ENCODE assay signal across 8 cellular contexts in genomic region chr11:67505605-67506396, GRCh38. TPM values are rescaled to one million over a fixed set of nuclear protein-coding genes. Genes with fewer than 3 reads are reported as not detected.
A peak's percentile ranks its signal among the peaks of the same experiment; 100 is the strongest.
DNase-seq lines count a peak whose midpoint lies in the region; ATAC-seq and TF ChIP-seq lines count a peak whose summit lies in the region.

No MANE protein-coding gene starts in this region.

- no peaks in the 10 kb centered on the region for H3K9me3 ChIP-seq in adrenal gland (replicated peaks in 1 of 3)
- no peaks in the 10 kb centered on the region for H3K9me3 ChIP-seq in heart left ventricle
- no peaks in the 10 kb centered on the region for H3K9me3 ChIP-seq in transverse colon

- H3K4me3 ChIP-seq in ACC112 (ENCODE audit: low read depth, low read length) (peak overlapping the region; percentile 98), adrenal gland (peak overlapping the region in 1 of 4 donors; percentile 83), heart left ventricle (peak overlapping the region; percentile 53 to 89 (median 78)), transverse colon (peak overlapping the region in 3 of 4 donors; percentile 65 to 82 (median 81))

- no peak for TF ChIP-seq EP300 in transverse colon (IDR thresholded peaks at IDR 0.05; ENCODE audit: low read depth)

- peak overlapping the region; percentile 94 to 95 for H3K27ac Mint-ChIP-seq in T-cell

- peak in 1 of 2 donors; percentile 88 for TF ChIP-seq POLR2A in adrenal gland (IDR thresholded peaks at IDR 0.05)
- peak in 1 of 2 donors; percentile 69 for TF ChIP-seq POLR2A in heart left ventricle (IDR thresholded peaks at IDR 0.05)
- peak; percentile 84 for TF ChIP-seq POLR2A in transverse colon (IDR thresholded peaks at IDR 0.05)

- H3K79me2 ChIP-seq in ACC112 (ENCODE audit: control insufficient read depth, insufficient read depth, low read length, unreplicated experiment): peaks cover 9% of the 10 kb centered on the region

- POLR2A ChIA-PET in T-cell (lab: Charles Lee): interaction anchor here in 1 of 2 donors (0.9 kb wide), 1 partner anchor 114 kb away, joined by 3 read pairs; the partner anchor contains the start of gene RAD9A

- ATAC-seq in GM19035 (IDR thresholded peaks at IDR 0.05; ENCODE audit: unreplicated experiment) (peak; percentile 18), T-cell (replicated peaks in 1 of 4) (peak; percentile 36 to 52 (median 40)), heart left ventricle (peak; percentile 70 to 75 (median 72))

- H3K36me3 Mint-ChIP-seq in T-cell: peaks cover 12% of the 10 kb centered on the region

- H2AFZ ChIP-seq in ACC112 (ENCODE audit: low read length, unreplicated experiment): no peak overlapping the region

- no peaks in the 10 kb centered on the region for H3K9me3 Mint-ChIP-seq in T-cell

- H3K27ac ChIP-seq in ACC112 (ENCODE audit: low read depth, low read length): peak overlapping the region; percentile 81
- peak overlapping the region; percentile 89 to 99 (median 98) for H3K27ac ChIP-seq in adrenal gland
- peak overlapping the region; percentile 75 to 100 (median 98) for H3K27ac ChIP-seq in heart left ventricle
- H3K27ac ChIP-seq in transverse colon: peak overlapping the region; percentile 98 to 100 (median 98)

- H3K4me1 ChIP-seq in ACC112 (ENCODE audit: control insufficient read depth, insufficient read depth, low read length, unreplicated experiment): peaks cover 25% of the 10 kb centered on the region
- peaks cover 27 to 43% of the 10 kb centered on the region in 2 donors for H3K4me1 ChIP-seq in adrenal gland (replicated peaks in 1 of 2)
- H3K4me1 ChIP-seq in heart left ventricle: peaks cover 10 to 53% (median 36%) of the 10 kb centered on the region in 12 donors
- H3K4me1 ChIP-seq in transverse colon: peaks cover 26 to 51% (median 39%) of the 10 kb centered on the region in 4 donors

- TF ChIP-seq CTCF in adrenal gland (IDR thresholded peaks at IDR 0.05) (peak; percentile 92 to 99 (median 97)), heart left ventricle (IDR thresholded peaks at IDR 0.05) (peak; percentile 96 to 99 (median 98)), transverse colon (IDR thresholded peaks at IDR 0.05) (peak; percentile 95 to 99 (median 98))

- peak; percentile 79 to 90 (median 80) for DNase-seq in NCI-H1417 (lab: John Stamatoyannopoulos, UW)
- peak; percentile 71 to 91 (median 85) for DNase-seq in T-cell
- peak; percentile 95 to 99 (median 98) for DNase-seq in adrenal gland
- peak; percentile 89 to 96 (median 94) for DNase-seq in heart left ventricle
- peak; percentile 66 to 97 (median 82) for DNase-seq in posterior cingulate gyrus
- DNase-seq in transverse colon: peak; percentile 95

- CTCF ChIA-PET in T-cell (lab: Charles Lee): interaction anchor here in 1 of 2 donors (0.6 to 0.7 kb wide), 3 partner anchors 23 to 673 kb away, joined by 3 to 4 read pairs (median 3); partner anchors contain the start of genes AIP and PTPRCAP

- H3K36me3 ChIP-seq in ACC112 (ENCODE audit: insufficient read depth, low read length) (no peaks in the 10 kb centered on the region), adrenal gland (replicated peaks in 1 of 2) (no peaks in the 10 kb centered on the region), heart left ventricle (peaks cover 0 to 28% (median 16%) of the 10 kb centered on the region in 9 donors), transverse colon (no peaks in the 10 kb centered on the region)

- peaks cover 44 to 54% (median 49%) of the 10 kb centered on the region in 3 donors for H3K4me1 Mint-ChIP-seq in T-cell

- peak overlapping the region; percentile 84 to 94 (median 87) for H3K4me3 Mint-ChIP-seq in T-cell

- whole genome bisulfite sequencing in adrenal gland, 4 donors: 4 to 7% (median 6%) methylated on average over 3 to 17 of the region's 17 CpGs
- 4 to 10% (median 6%) methylated on average over 10 to 17 of the region's 17 CpGs for WGBS in heart left ventricle, 4 donors
- 7% methylated on average over 9 of the region's 17 CpGs; no CpG with 5 or more reads in 1 of the 2 donors for WGBS in transverse colon (ENCODE audit: low coverage in 1 of 2), 2 donors

- H3K27me3 Mint-ChIP-seq in T-cell: peaks cover 0 to under 1% of the 10 kb centered on the region in 2 donors

- no peaks in the 10 kb centered on the region for H3K27me3 ChIP-seq in ACC112 (ENCODE audit: insufficient read depth, low read length)
- no peaks in the 10 kb centered on the region for H3K27me3 ChIP-seq in adrenal gland
- H3K27me3 ChIP-seq in heart left ventricle: no peaks in the 10 kb centered on the region
- H3K27me3 ChIP-seq in transverse colon: no peaks in the 10 kb centered on the region

- intact Hi-C loops in adrenal gland (cut with DNase I) (loop anchor here in 1 of 2 donors (5.0 kb wide), 1 partner anchor 98 kb away; no protein-coding TSS in a partner anchor), heart left ventricle (cut with DNase I) (loop anchor here (1.0 to 5.0 kb wide), 16 partner anchors 23 to 153 kb away; partner anchors contain the start of genes RAD9A (in 6 of the 10), TMEM134 (in 5 of the 10), PPP1CA (in 2 of the 10) and RPS6KB2 (in 2 of the 10)), posterior cingulate gyrus (cut with DNase I) (loop anchor here (1.0 to 10.0 kb wide), 4 partner anchors 38 to 154 kb away; partner anchors contain the start of genes CORO1B, POLD4, PPP1CA and TBC1D10C), transverse colon (cut with DNase I; ENCODE audit: low total_unique reads) (loop anchor here (1.0 kb wide), 1 partner anchor 104 kb away; the partner anchor contains the start of gene PPP1CA)

- in situ Hi-C loops in transverse colon (cut with MboI; ENCODE audit: low pct_ligation_motif_present in 1 of 4, low pct_unique_long_range_greater_than_20kb in 1 of 4, low sequenced_read_pairs in 3 of 4): no loop called here

RNA-seq across cellular contexts. Expression of gene PITPNM1, which starts 0.6 kb away (rescaled TPM):
- total RNA-seq in T-cell (100 to 1,000 TPM in 4 of 5 donors, 10 to 100 TPM in 1; 74.2 to 167 (median 149) TPM), adrenal gland (100 to 1,000 TPM in 1 of 8 donors, 10 to 100 TPM in 7; 24.8 to 146 (median 53.3) TPM), heart left ventricle (10 to 100 TPM; 24.9 to 69.1 (median 34.3) TPM), transverse colon (100 to 1,000 TPM in 1 of 4 donors, 10 to 100 TPM in 3; 23.5 to 451 (median 60.8) TPM)
- polyA plus RNA-seq in adrenal gland (10 to 100 TPM; 42.6 to 70.9 (median 62.1) TPM), heart left ventricle (10 to 100 TPM; 24.2 to 59.9 TPM)

RNA-seq across cellular contexts. Expression of gene CDK2AP2, which starts 2.2 kb away (rescaled TPM):
- total RNA-seq in T-cell (10 to 100 TPM; 31.0 to 90.8 (median 79.9) TPM), adrenal gland (100 to 1,000 TPM in 1 of 8 donors, 10 to 100 TPM in 7; 34.0 to 218 (median 56.3) TPM), heart left ventricle (100 to 1,000 TPM in 2 of 9 donors, 10 to 100 TPM in 7; 37.0 to 123 (median 59.3) TPM), transverse colon (100 to 1,000 TPM in 1 of 4 donors, 10 to 100 TPM in 3; 49.4 to 140 (median 83.4) TPM)
- polyA plus RNA-seq in adrenal gland (100 to 1,000 TPM in 1 of 3 donors, 10 to 100 TPM in 2; 55.4 to 110 (median 85.6) TPM), heart left ventricle (100 to 1,000 TPM in 1 of 2 donors, 10 to 100 TPM in 1; 82.7 to 461 TPM)

RNA-seq across cellular contexts. Expression of gene CABP2, which starts 17.4 kb away (rescaled TPM):
- not detected for total RNA-seq in T-cell
- total RNA-seq in adrenal gland: not detected
- not detected for polyA plus RNA-seq in adrenal gland
- not detected for total RNA-seq in heart left ventricle
- polyA plus RNA-seq in heart left ventricle: not detected
- not detected for total RNA-seq in transverse colon

RNA-seq across cellular contexts. Expression of gene AIP, which starts 23.0 kb away (rescaled TPM):
- total RNA-seq in T-cell (100 to 1,000 TPM; 114 to 168 (median 154) TPM), adrenal gland (100 to 1,000 TPM in 2 of 8 donors, 10 to 100 TPM in 6; 62.0 to 114 (median 83.9) TPM), heart left ventricle (10 to 100 TPM; 41.7 to 69.2 (median 53.0) TPM), transverse colon (10 to 100 TPM; 32.9 to 71.5 (median 57.6) TPM)
- polyA plus RNA-seq in adrenal gland (100 to 1,000 TPM in 2 of 3 donors, 10 to 100 TPM in 1; 35.3 to 152 (median 119) TPM), heart left ventricle (10 to 100 TPM; 73.1 to 96.4 TPM)

RNA-seq across cellular contexts. Expression of gene TMEM134, which starts 36.8 kb away (rescaled TPM):
- total RNA-seq in T-cell (100 to 1,000 TPM in 3 of 5 donors, 10 to 100 TPM in 2; 59.9 to 113 (median 106) TPM), adrenal gland (100 to 1,000 TPM in 3 of 8 donors, 10 to 100 TPM in 5; 73.6 to 257 (median 98.0) TPM), heart left ventricle (100 to 1,000 TPM in 2 of 9 donors, 10 to 100 TPM in 7; 67.0 to 146 (median 77.2) TPM), transverse colon (100 to 1,000 TPM; 107 to 347 (median 115) TPM)
- polyA plus RNA-seq in adrenal gland (100 to 1,000 TPM in 2 of 3 donors, 10 to 100 TPM in 1; 15.5 to 103 (median 102) TPM), heart left ventricle (10 to 100 TPM; 83.6 to 86.8 TPM)

Comparison
In these comparisons a context has a peak if more than half of its experiments do, and no peak if none do; other contexts are left out.
1. ATAC-seq: peak in every context shown above with its lines; median percentile 72 in heart left ventricle; 40 in T-cell; 18 in GM19035.